Comparison of ENCODE assay signal across 27 cellular contexts in genomic region chr10:75079436-75080083, GRCh38. TPM values are rescaled to one million over a fixed set of nuclear protein-coding genes. Genes with fewer than 3 reads are reported as not detected.
DNase-seq lines count a peak whose midpoint lies in the region; ATAC-seq, FAIRE-seq and TF ChIP-seq lines count a peak whose summit lies in the region.
"Had no signal": no experiment of that assay in that cellular context is flagged by ENCODE, and none has a peak within 500 bp of the region (broad histone marks: within the 10 kb centered on the region; RNA-seq: fewer than 3 reads in every experiment).

No MANE protein-coding gene starts in this region.

- ATAC-seq in HepG2 = peak; percentile 61
- ATAC-seq in right lobe of liver = no peak
- ATAC-seq in GM18520 (IDR thresholded peaks at IDR 0.05; ENCODE audit: unreplicated experiment) = no peak
- ATAC-seq: activated CD8-positive, alpha-beta memory T cell treated with anti-CD3 and anti-CD28 coated beads, Interleukin-2, amount 10 ng/mL, durations not matched to agents 7 days and 5 days; GM12878; left colon; natural killer cell had no signal

- TF ChIP-seq POLR2A in HepG2 (IDR thresholded peaks at IDR 0.05; ENCODE audit: insufficient read depth in 1 of 2, low read depth in 2 of 2, low read length in 2 of 2) (no peak), right lobe of liver (IDR thresholded peaks at IDR 0.05) (no peak)

- TF ChIP-seq CTCF in HepG2 (CRISPR knock-in tag; IDR thresholded peaks at IDR 0.05) (no peak), right lobe of liver (IDR thresholded peaks at IDR 0.05) (no peak), osteocyte (IDR thresholded peaks at IDR 0.05) (no peak)

- H3K9ac ChIP-seq in HepG2 (ENCODE audit: insufficient read depth, low read depth, low read length) = no peak overlapping the region

- H3K36me3 Mint-ChIP-seq in osteocyte (ENCODE audit: unreplicated experiment) = no peaks in the 10 kb centered on the region
- H3K36me3 Mint-ChIP-seq: activated CD8-positive, alpha-beta memory T cell treated with anti-CD3 and anti-CD28 coated beads, Interleukin-2, amount 10 ng/mL, durations not matched to agents 7 days and 5 days; CD14-positive monocyte; natural killer cell had no signal

- no peak for TF ChIP-seq RAD21 in HepG2 (CRISPR knock-in tag; IDR thresholded peaks at IDR 0.05)

- peak; percentile 4 for FAIRE-seq in HepG2 (lab: Jason Lieb, UNC)
- FAIRE-seq: GM12878, RCC 7860 had no signal

- peak overlapping the region; percentile 52 for H3K4me2 ChIP-seq in HepG2 (ENCODE audit: low read depth, low read length)
- H3K4me2 ChIP-seq: smooth muscle cell had no signal

- no peak overlapping the region for H3K4me3 Mint-ChIP-seq in osteocyte (ENCODE audit: unreplicated experiment)
- H3K4me3 Mint-ChIP-seq: activated CD4-positive, alpha-beta T cell treated with anti-CD3 and anti-CD28 coated beads, Interleukin-2, amount 10 ng/mL, durations not matched to agents 24 days and 14 days; activated CD8-positive, alpha-beta memory T cell treated with anti-CD3 and anti-CD28 coated beads, Interleukin-2, amount 10 ng/mL, durations not matched to agents 7 days and 5 days; CD14-positive monocyte; HFFc6; mesothelial cell of epicardium; natural killer cell; T-helper 1 cell treated with Interleukin-12 subunit alpha and Interleukin-12 subunit beta and Interleukin-4 antibody, amounts not matched to agents 30 μg/mL and 1 μg/mL, for 36 hours had no signal

- H3K4me1 Mint-ChIP-seq in osteocyte (ENCODE audit: unreplicated experiment) = peaks cover 11% of the 10 kb centered on the region
- H3K4me1 Mint-ChIP-seq: CD14-positive monocyte had no signal

- intact Hi-C loops in HepG2 (cut with micrococcal nuclease; ENCODE audit: unreplicated experiment) (no loop called here), right lobe of liver (cut with DNase I) (no loop called here)

- in situ Hi-C loops in HepG2 (cut with HindIII; ENCODE audit: extremely low pct_ligation_motif_present, low pct_unique_long_range_greater_than_20kb) = no loop called here

- CTCF ChIA-PET in HepG2 (lab: Yijun Ruan, JAX; ENCODE audit: low intra/inter-chr PET ratio, low total read pairs) = no interaction called here

- H3K36me3 ChIP-seq in HepG2 (replicated peaks in 1 of 2; ENCODE audit: control insufficient read depth in 1 of 2, insufficient read depth in 2 of 2, low read length in 2 of 2) (no peaks in the 10 kb centered on the region), right lobe of liver (no peaks in the 10 kb centered on the region)

- H3K4me3 ChIP-seq in HepG2 (replicated peaks in 1 of 3; ENCODE audit: insufficient read depth in 1 of 3, low read depth in 2 of 3, low read length in 3 of 3) = no peak overlapping the region
- H3K4me3 ChIP-seq in right lobe of liver = no peak overlapping the region
- H3K4me3 ChIP-seq: GM12878, smooth muscle cell had no signal

- no peak overlapping the region for H3K27ac Mint-ChIP-seq in osteocyte (ENCODE audit: unreplicated experiment)
- H3K27ac Mint-ChIP-seq: activated CD4-positive, alpha-beta T cell treated with anti-CD3 and anti-CD28 coated beads, Interleukin-2, amount 10 ng/mL, durations not matched to agents 24 days and 14 days; activated CD8-positive, alpha-beta memory T cell treated with anti-CD3 and anti-CD28 coated beads, Interleukin-2, amount 10 ng/mL, durations not matched to agents 7 days and 5 days; CD14-positive monocyte; HFFc6; mesothelial cell of epicardium; natural killer cell; T-helper 1 cell treated with Interleukin-12 subunit alpha and Interleukin-12 subunit beta and Interleukin-4 antibody, amounts not matched to agents 30 μg/mL and 1 μg/mL, for 36 hours had no signal

- POLR2A ChIA-PET in HepG2 (lab: Yijun Ruan, JAX) = no interaction called here

- H2AFZ ChIP-seq in HepG2 (ENCODE audit: low read length) = no peak overlapping the region

- 50% methylated on average over 6 of the region's 9 CpGs for WGBS in HepG2 (ENCODE audit: low lambda C conversion rate)
- WGBS in right lobe of liver (ENCODE audit: insufficient coverage, low coverage, low lambda C conversion rate, missing lambda C conversion rate) = 76% methylated on average over 6 of the region's 9 CpGs

- peaks cover 9% of the 10 kb centered on the region for H3K9me3 Mint-ChIP-seq in osteocyte (ENCODE audit: unreplicated experiment)
- H3K9me3 Mint-ChIP-seq: HFFc6, natural killer cell had no signal

- no peaks in the 10 kb centered on the region for H3K79me2 ChIP-seq in HepG2 (ENCODE audit: insufficient read depth, low read length)

- TF ChIP-seq EP300 in HepG2 (IDR thresholded peaks at IDR 0.05; ENCODE audit: low read depth in 2 of 2, low read length in 2 of 2) = no peak
- TF ChIP-seq EP300 in HepG2 (CRISPR knock-in tag; IDR thresholded peaks at IDR 0.05; ENCODE audit: borderline replicate concordance) = no peak

- no peaks in the 10 kb centered on the region for H4K20me1 ChIP-seq in HepG2 (ENCODE audit: insufficient read depth, low read length)

- H3K9me3 ChIP-seq in HepG2 (ENCODE audit: low read length) = no peaks in the 10 kb centered on the region
- no peaks in the 10 kb centered on the region for H3K9me3 ChIP-seq in right lobe of liver

- H3K4me1 ChIP-seq in HepG2 (ENCODE audit: insufficient read depth, low read length) (peaks cover 32% of the 10 kb centered on the region), right lobe of liver (peaks cover 0 to 5% (median 0%) of the 10 kb centered on the region in 4 donors)

- DNase-seq in HepG2 (ENCODE audit: low spot score) (no peak), right lobe of liver (no peak), NCI-H69 (lab: John Stamatoyannopoulos, UW) (peak; percentile 11), left kidney (ENCODE audit: low read depth, low spot score) (peak; percentile 26), KG1 (lab: John Stamatoyannopoulos, UW) (no peak), DMS 273 treated with DMSO at 0.1 percent for 48 hours (lab: John Stamatoyannopoulos, UW) (no peak), osteocyte (ENCODE audit: extremely low spot score, unreplicated experiment) (no peak)
- DNase-seq: activated CD4-positive, alpha-beta T cell treated with anti-CD3 and anti-CD28 coated beads, Interleukin-2, amount 10 ng/mL, durations not matched to agents 24 days and 14 days; activated CD8-positive, alpha-beta memory T cell treated with anti-CD3 and anti-CD28 coated beads, Interleukin-2, amount 10 ng/mL, durations not matched to agents 7 days and 5 days; activated naive CD4-positive, alpha-beta T cell treated with anti-CD3 and anti-CD28 coated beads, Interleukin-2, amount 50 U/mL, for 16 hours; anterior cingulate cortex; central memory CD4-positive, alpha-beta T cell; dermis blood vessel endothelial cell; DMS79; head of caudate nucleus; HFFc6; left colon; natural killer cell; NCI-H1048; stimulated activated naive CD4-positive, alpha-beta T cell had no signal

- H3K27ac ChIP-seq in HepG2 (ENCODE audit: extremely low read length, insufficient read depth, low read length) (no peak overlapping the region), right lobe of liver (no peak overlapping the region)

- H3K27me3 ChIP-seq in HepG2 (ENCODE audit: control insufficient read depth in 1 of 2, insufficient read depth in 2 of 2, low read length in 2 of 2) (peaks cover 0 to 19% of the 10 kb centered on the region in 2 experiments; a peak in 3 of 5 replicates), right lobe of liver (no peaks in the 10 kb centered on the region)

- H3K27me3 Mint-ChIP-seq in osteocyte (ENCODE audit: unreplicated experiment) = no peaks in the 10 kb centered on the region
- H3K27me3 Mint-ChIP-seq: activated CD4-positive, alpha-beta T cell treated with anti-CD3 and anti-CD28 coated beads, Interleukin-2, amount 10 ng/mL, durations not matched to agents 24 days and 14 days; activated CD8-positive, alpha-beta memory T cell treated with anti-CD3 and anti-CD28 coated beads, Interleukin-2, amount 10 ng/mL, durations not matched to agents 7 days and 5 days had no signal

- BruUV-seq in HepG2 (replicated peaks; lab: Mats Ljungman, UMichigan) = no TSS peak

TF ChIP-seq in HepG2, 621 proteins besides CTCF, POLR2A, EP300 and RAD21 (continues in another document):
- TF ChIP-seq FOXA1 (IDR thresholded peaks at IDR 0.05) = no peak
- TF ChIP-seq FOXA1 (CRISPR knock-in tag; IDR thresholded peaks at IDR 0.05) = peak; percentile 47; the same call in 1 of the 2 replicates
- peak; percentile 82; the same call in 1 of the 2 replicates for TF ChIP-seq ZSCAN25 (CRISPR knock-in tag; IDR thresholded peaks at IDR 0.05)
- TF ChIP-seq MAFF (IDR thresholded peaks at IDR 0.05; ENCODE audit: low read depth, low read length) = no peak
- TF ChIP-seq TCF7 (IDR thresholded peaks at IDR 0.05; ENCODE audit: low read depth) = peak; percentile 44; the same call in 1 of the 2 replicates
- TF ChIP-seq TBX3 (IDR thresholded peaks at IDR 0.05; ENCODE audit: borderline replicate concordance) = peak; percentile 17; the same call in 1 of the 2 replicates
- 0 out of 2 replicates have a peak, but pooled peaks have one; percentile 34 for TF ChIP-seq HDAC1 (CRISPR knock-in tag; IDR thresholded peaks at IDR 0.05)
- no peak for TF ChIP-seq ZKSCAN8 (CRISPR knock-in tag; IDR thresholded peaks at IDR 0.05; ENCODE audit: borderline replicate concordance)

RNA-seq across cellular contexts. Expression of gene SAMD8, which starts 31.9 kb away (rescaled TPM):
- 10.3 and 10.4 TPM in 2 replicates for total RNA-seq in HepG2 (2016; rRNA removed; fragmentation: Illumina TruSeq; extraction: Trizol)
- 10.9 and 13.8 TPM in 2 replicates for total RNA-seq in HepG2 (2016; cell fraction: cytosol; rRNA removed; fragmentation: Illumina TruSeq; extraction: Trizol; ENCODE audit: low read depth)
- total RNA-seq in HepG2 (2016; cell fraction: insoluble cytoplasmic fraction; rRNA removed; fragmentation: Illumina TruSeq; extraction: Trizol) = 9.3 and 9.8 TPM in 2 replicates
- total RNA-seq in HepG2 (2016; cell fraction: membrane; rRNA removed; fragmentation: Illumina TruSeq; extraction: Trizol) = 6.0 and 7.3 TPM in 2 replicates
- 10.6 and 11.4 TPM in 2 replicates for total RNA-seq in HepG2 (2016; cell fraction: nucleus; rRNA removed; fragmentation: Illumina TruSeq; extraction: Trizol)
- polyA plus RNA-seq in HepG2 (2011; rRNA removed) = 12.2 and 13.2 TPM in 2 replicates
- 6.4 and 11.6 TPM in 2 replicates for polyA plus RNA-seq in HepG2 (2011; cell fraction: cytosol; rRNA removed)
- polyA plus RNA-seq in HepG2 (2011; cell fraction: nucleus; rRNA removed) = 4.3 and 6.7 TPM in 2 replicates
- polyA plus RNA-seq in HepG2 (2012) = 6.4 and 6.6 TPM in 2 replicates
- 1.2 and 1.6 TPM in 2 replicates for polyA plus RNA-seq in HepG2 (2016; cell fraction: cytosol; fragmentation: Illumina TruSeq; extraction: Trizol; ENCODE audit: low read depth)
- polyA plus RNA-seq in HepG2 (2016; cell fraction: insoluble cytoplasmic fraction; fragmentation: Illumina TruSeq; extraction: Trizol; ENCODE audit: low read depth) = 4.8 and 6.2 TPM in 2 replicates
- polyA plus RNA-seq in HepG2 (2016; cell fraction: membrane; fragmentation: Illumina TruSeq; extraction: Trizol; ENCODE audit: low read depth) = 2.2 and 2.8 TPM in 2 replicates
- 10.1 and 10.4 TPM in 2 replicates for polyA plus RNA-seq in HepG2 (2016; cell fraction: nucleus; fragmentation: Illumina TruSeq; extraction: Trizol; ENCODE audit: insufficient read depth, low read depth)
- 25.6 and 32.5 TPM in 2 replicates for polyA minus RNA-seq in HepG2 (2011; rRNA and poly(A)+ RNA removed; ENCODE audit: low replicate concordance)
- polyA minus RNA-seq in HepG2 (2011; cell fraction: cytosol; rRNA and poly(A)+ RNA removed) = 14.2 and 18.8 TPM in 2 replicates
- polyA minus RNA-seq in HepG2 (2011; cell fraction: nucleus; rRNA and poly(A)+ RNA removed) = 14.0 and 15.4 TPM in 2 replicates
- total RNA-seq in right lobe of liver = 10 to 100 TPM in 3 of 6 experiments, 1 to 10 TPM in 3; 5.7 to 13.2 (median 9.3) TPM
- total RNA-seq in osteocyte = 25.9 and 26.4 TPM in 2 replicates

Comparison
In these comparisons a context has a peak if more than half of its experiments do, and no peak if none do; other contexts are left out.
1. DNase-seq: peak in NCI-H69 (single experiment) and left kidney (single experiment); none in HepG2 (single experiment), right lobe of liver (0 of 3), KG1 (single experiment), DMS 273 treated with DMSO at 0.1 percent for 48 hours (single experiment) and osteocyte (single experiment).